In the genomic region with DNA sequence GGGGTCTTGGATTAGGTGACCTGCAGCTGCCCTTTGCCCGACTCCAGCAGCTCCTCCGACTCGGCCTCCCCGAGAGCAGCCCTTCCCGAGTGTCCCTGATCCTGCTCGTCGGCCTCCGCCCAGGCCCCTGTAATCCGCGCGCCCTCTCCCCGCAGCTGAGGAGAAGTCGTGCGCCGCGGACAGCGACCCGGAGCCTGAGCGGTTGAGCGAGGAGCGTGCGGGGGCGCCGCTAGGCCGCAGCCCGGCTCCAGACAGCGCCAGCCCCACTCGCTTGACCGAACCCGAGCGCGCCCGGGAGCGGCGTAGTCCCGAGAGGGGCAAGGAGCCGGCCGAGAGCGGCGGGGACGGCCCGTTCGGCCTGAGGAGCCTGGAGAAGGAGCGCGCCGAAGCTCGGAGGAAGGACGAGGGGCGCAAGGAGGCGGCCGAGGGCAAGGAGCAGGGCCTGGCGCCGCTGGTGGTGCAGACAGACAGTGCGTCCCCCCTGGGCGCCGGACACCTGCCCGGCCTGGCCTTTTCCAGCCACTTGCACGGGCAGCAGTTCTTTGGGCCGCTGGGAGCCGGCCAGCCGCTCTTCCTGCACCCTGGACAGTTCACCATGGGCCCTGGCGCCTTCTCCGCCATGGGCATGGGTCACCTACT, we compare ENCODE assay signal across 10 cellular contexts. TPM values are rescaled to one million over a fixed set of nuclear protein-coding genes. Genes with fewer than 3 reads are reported as not detected.
DNase-seq lines count a peak whose midpoint lies in the region; ATAC-seq, FAIRE-seq and TF ChIP-seq lines count a peak whose summit lies in the region.
"Had no signal": no experiment of that assay in that cellular context is flagged by ENCODE, and none has a peak within 500 bp of the region (broad histone marks: within the 10 kb centered on the region; RNA-seq: fewer than 3 reads in every experiment).

No MANE protein-coding gene starts in this region.

- H3K27me3 ChIP-seq in astrocyte (ENCODE audit: insufficient read depth, low read length) (peaks cover 24% of the 10 kb centered on the region), A673 (replicated peaks; ENCODE audit: insufficient read depth, low read depth, low read length, poor library complexity) (peaks cover 82% of the 10 kb centered on the region)

- DNase-seq in HFFc6 (no peak), astrocyte (ENCODE audit: low read depth) (no peak), islet precursor cell (peak; percentile 78), A673 (ENCODE audit: low spot score) (no peak), DMS53 (lab: John Stamatoyannopoulos, UW) (no peak), pons (ENCODE audit: low spot score) (no peak)
- DNase-seq: activated CD4-positive, alpha-beta T cell treated with anti-CD3 and anti-CD28 coated beads, Interleukin-2, amount 10 ng/mL, durations not matched to agents 7 days and 5 days had no signal

- H3K4me3 ChIP-seq in astrocyte (ENCODE audit: insufficient read depth, low read depth, low read length) (no peak overlapping the region), A673 (ENCODE audit: low read depth, low read length, poor library complexity, severe bottlenecking) (no peak overlapping the region)

- no peaks in the 10 kb centered on the region for H3K36me3 ChIP-seq in astrocyte (ENCODE audit: insufficient read depth, low read length)
- no peaks in the 10 kb centered on the region for H3K36me3 ChIP-seq in A673 (ENCODE audit: insufficient read depth, low read length, poor library complexity, severe bottlenecking)

- H3K4me1 Mint-ChIP-seq in HFFc6 (ENCODE audit: low read depth) (peaks cover 56% of the 10 kb centered on the region), astrocyte (ENCODE audit: low read depth, unreplicated experiment) (no peaks in the 10 kb centered on the region)
- peaks cover 51% of the 10 kb centered on the region for H3K4me1 Mint-ChIP-seq in stimulated activated memory B cell treated with anti-CD40 and anti-IgM and Interleukin-4, amounts not matched to agents 10 μg/mL and 1 μg/mL and 100 μg/mL, for 72 hours

- peak; percentile 22; the same call in 1 of the 2 replicates for TF ChIP-seq CTCF in HFFc6 (IDR thresholded peaks at IDR 0.05)
- no peak for TF ChIP-seq CTCF in astrocyte (IDR thresholded peaks at IDR 0.05; ENCODE audit: insufficient read depth, low read depth, low read length)
- no peak for TF ChIP-seq CTCF in A673 (conservative IDR thresholded peaks at IDR 0.05; ENCODE audit: low read depth, low read length)

- H3K4me3 Mint-ChIP-seq in HFFc6 (peak overlapping the region; percentile 92), astrocyte (ENCODE audit: unreplicated experiment) (no peak overlapping the region)
- H3K4me3 Mint-ChIP-seq in stimulated activated memory B cell treated with anti-CD40 and anti-IgM and Interleukin-4, amounts not matched to agents 10 μg/mL and 1 μg/mL and 100 μg/mL, for 72 hours = peak overlapping the region; percentile 15
- H3K4me3 Mint-ChIP-seq: activated CD4-positive, alpha-beta T cell treated with anti-CD3 and anti-CD28 coated beads, Interleukin-2, amount 10 ng/mL, durations not matched to agents 7 days and 5 days had no signal

- H3K9me3 ChIP-seq in astrocyte (ENCODE audit: insufficient read depth, low read depth, low read length) (no peaks in the 10 kb centered on the region), A673 (ENCODE audit: low read depth, low read length, poor library complexity, severe bottlenecking) (no peaks in the 10 kb centered on the region)

- intact Hi-C loops in A673 (cut with micrococcal nuclease; ENCODE audit: unreplicated experiment) = no loop called here

- H3K27ac Mint-ChIP-seq in HFFc6 = peak overlapping the region; percentile 97
- H3K27ac Mint-ChIP-seq in astrocyte (ENCODE audit: unreplicated experiment) = no peak overlapping the region
- no peak overlapping the region for H3K27ac Mint-ChIP-seq in stimulated activated memory B cell treated with anti-CD40 and anti-IgM and Interleukin-4, amounts not matched to agents 10 μg/mL and 1 μg/mL and 100 μg/mL, for 72 hours
- H3K27ac Mint-ChIP-seq: activated CD4-positive, alpha-beta T cell treated with anti-CD3 and anti-CD28 coated beads, Interleukin-2, amount 10 ng/mL, durations not matched to agents 7 days and 5 days had no signal

- no peak for ATAC-seq in stimulated activated memory B cell treated with anti-CD40 and anti-IgM and Interleukin-4, amounts not matched to agents 10 μg/mL and 1 μg/mL and 100 μg/mL, for 72 hours
- ATAC-seq in GM19452 (IDR thresholded peaks at IDR 0.05; ENCODE audit: unreplicated experiment) = no peak

- BruUV-seq in A673 (replicated peaks; lab: Mats Ljungman, UMichigan) = no TSS peak

- POLR2A ChIA-PET in A673 (lab: Charles Lee; ENCODE audit: low non-redundant PET) = no interaction called here

- H3K79me2 ChIP-seq in astrocyte (ENCODE audit: insufficient read depth, low read length) = peaks cover 69% of the 10 kb centered on the region

- peaks cover 41% of the 10 kb centered on the region for H4K20me1 ChIP-seq in astrocyte (ENCODE audit: insufficient read depth, low read length)

- H3K9ac ChIP-seq in astrocyte (ENCODE audit: low read length) = peak overlapping the region; percentile 68

- H3K4me2 ChIP-seq in astrocyte (ENCODE audit: low read length) = peak overlapping the region; percentile 81

- H3K36me3 Mint-ChIP-seq in HFFc6 (ENCODE audit: low read depth) = peaks cover 54% of the 10 kb centered on the region
- H3K36me3 Mint-ChIP-seq in astrocyte (ENCODE audit: low read depth, unreplicated experiment) = peaks cover 2% of the 10 kb centered on the region
- H3K36me3 Mint-ChIP-seq in stimulated activated memory B cell treated with anti-CD40 and anti-IgM and Interleukin-4, amounts not matched to agents 10 μg/mL and 1 μg/mL and 100 μg/mL, for 72 hours = no peaks in the 10 kb centered on the region

- H3K27ac ChIP-seq in astrocyte (ENCODE audit: low read depth, low read length) = no peak overlapping the region
- no peak overlapping the region for H3K27ac ChIP-seq in A673 (ENCODE audit: low read depth, low read length, poor library complexity, severe bottlenecking)

- H2AFZ ChIP-seq in astrocyte (ENCODE audit: low read depth, low read length) = peak overlapping the region; percentile 56

- H3K27me3 Mint-ChIP-seq in HFFc6 (ENCODE audit: insufficient read depth) (peaks cover 12% of the 10 kb centered on the region), astrocyte (ENCODE audit: low read depth, unreplicated experiment) (peaks cover 63% of the 10 kb centered on the region)
- H3K27me3 Mint-ChIP-seq in stimulated activated memory B cell treated with anti-CD40 and anti-IgM and Interleukin-4, amounts not matched to agents 10 μg/mL and 1 μg/mL and 100 μg/mL, for 72 hours = peaks cover 87% of the 10 kb centered on the region

- H3K9me3 Mint-ChIP-seq in HFFc6 (no peaks in the 10 kb centered on the region), astrocyte (ENCODE audit: unreplicated experiment) (peaks cover 7% of the 10 kb centered on the region)
- H3K9me3 Mint-ChIP-seq in stimulated activated memory B cell treated with anti-CD40 and anti-IgM and Interleukin-4, amounts not matched to agents 10 μg/mL and 1 μg/mL and 100 μg/mL, for 72 hours = no peaks in the 10 kb centered on the region
- H3K9me3 Mint-ChIP-seq: activated CD4-positive, alpha-beta T cell treated with anti-CD3 and anti-CD28 coated beads, Interleukin-2, amount 10 ng/mL, durations not matched to agents 7 days and 5 days had no signal

- peaks cover 36% of the 10 kb centered on the region for H3K4me1 ChIP-seq in astrocyte (ENCODE audit: insufficient read depth, low read length)
- peaks cover 12% of the 10 kb centered on the region for H3K4me1 ChIP-seq in A673 (ENCODE audit: insufficient read depth, low read length, poor library complexity, severe bottlenecking)

- CTCF ChIA-PET in A673 (lab: Charles Lee) = no interaction called here

- no peak for FAIRE-seq in astrocyte (lab: Jason Lieb, UNC)
- FAIRE-seq: GM19239 had no signal

RNA-seq across cellular contexts. Expression of a gene that starts 5.5 kb away (rescaled TPM):
- 10 to 100 TPM; 42.3 to 71.4 (median 67.3) TPM for total RNA-seq in HFFc6 (2021; fragmentation: NEBNext Ultra II Directional; extraction: Animal tissue kit (Norgen Biotek cat#: 25700))
- total RNA-seq in astrocyte = 0.50 and 0.53 TPM in 2 replicates
- not detected in 2 replicates for total RNA-seq in A673 (2021)
- total RNA-seq: activated CD4-positive, alpha-beta T cell treated with anti-CD3 and anti-CD28 coated beads, Interleukin-2, amount 10 ng/mL, durations not matched to agents 7 days and 5 days had no signal

RNA-seq across cellular contexts. Expression of a gene that starts 47.1 kb away (rescaled TPM):
- under 1 TPM in 3 of 6 experiments, not detected in 3; 0.11 to 0.26 (median 0.18) TPM for total RNA-seq in HFFc6 (2021; fragmentation: NEBNext Ultra II Directional; extraction: Animal tissue kit (Norgen Biotek cat#: 25700))
- total RNA-seq in astrocyte (0.14 TPM in 1 of 2 replicates, not detected in the other), A673 (2021) (not detected in 2 replicates)
- total RNA-seq: activated CD4-positive, alpha-beta T cell treated with anti-CD3 and anti-CD28 coated beads, Interleukin-2, amount 10 ng/mL, durations not matched to agents 7 days and 5 days had no signal

Comparison
In these comparisons a context has a peak if more than half of its experiments do, and no peak if none do; other contexts are left out.
1. RNA of a gene that starts 5.5 kb away (total RNA-seq): 42.3 to 71.4 TPM in HFFc6; 0.50 to 0.53 TPM in astrocyte and not detected in A673; every median in the first group is over 10 times any median in the second.